ENCODE assay signal across 14 cellular contexts in genomic region chr2:218395090-218395444, GRCh38. TPM values are rescaled to one million over a fixed set of nuclear protein-coding genes. Genes with fewer than 3 reads are reported as not detected.
A peak's percentile ranks its signal among the peaks of the same experiment; 100 is the strongest.
DNase-seq lines count a peak whose midpoint lies in the region; ATAC-seq and TF ChIP-seq lines count a peak whose summit lies in the region.
"Had no signal": no experiment of that assay in that cellular context is flagged by ENCODE, and none has a peak within 500 bp of the region (broad histone marks: within the 10 kb centered on the region; RNA-seq: fewer than 3 reads in every experiment).

No MANE protein-coding gene starts in this region.

- H3K9me3 ChIP-seq in CD8-positive, alpha-beta T cell (ENCODE audit: low read length): no peaks in the 10 kb centered on the region
- no peaks in the 10 kb centered on the region for H3K9me3 ChIP-seq in HUES64 (ENCODE audit: insufficient read depth, low read depth, low read length)
- no peaks in the 10 kb centered on the region for H3K9me3 ChIP-seq in breast epithelium
- H3K9me3 ChIP-seq in prostate gland: no peaks in the 10 kb centered on the region
- H3K9me3 ChIP-seq: left lung had no signal

- H3K27ac ChIP-seq in CD8-positive, alpha-beta T cell (ENCODE audit: low read depth, low read length): no peak overlapping the region
- H3K27ac ChIP-seq in HUES64 (ENCODE audit: low read depth, low read length) (no peak overlapping the region), breast epithelium (peak overlapping the region; percentile 21 to 97), prostate gland (peak overlapping the region; percentile 99 to 100)

- intact Hi-C loops in CD8-positive, alpha-beta T cell (cut with DNase I, micrococcal nuclease): loop anchor here (2.0 to 10.0 kb wide), 10 partner anchors 26 to 882 kb away; partner anchors contain the start of genes CATIP (in 2 of the 2), WNT10A (in 2 of the 2), ARPC2 (in 1 of the 2) and DNAJB2 (in 1 of the 2)
- intact Hi-C loops in breast epithelium (cut with DNase I; ENCODE audit: low total_unique reads) (no loop called here), prostate gland (cut with DNase I) (loop anchor here (5.0 kb wide), 1 partner anchor 123 kb away; the partner anchor contains the start of genes AAMP and PNKD)

- CTCF ChIA-PET in CD8-positive, alpha-beta T cell (lab: Charles Lee): interaction anchor here (1.3 to 4.3 kb wide), 9 partner anchors 11 to 124 kb away, joined by 3 to 31 read pairs (median 15); partner anchors contain the start of genes CATIP and PNKD

- peaks cover 3% of the 10 kb centered on the region for H3K36me3 Mint-ChIP-seq in CD8-positive, alpha-beta T cell

- WGBS in HUES64: 83% methylated on average over 6 of the region's 6 CpGs
- 93% methylated on average over 6 of the region's 6 CpGs for WGBS in prostate gland

- H3K27me3 ChIP-seq in CD8-positive, alpha-beta T cell (ENCODE audit: insufficient read depth, low read length): no peaks in the 10 kb centered on the region
- H3K27me3 ChIP-seq in HUES64 (ENCODE audit: insufficient read depth, low read length) (peaks cover 40% of the 10 kb centered on the region), breast epithelium (no peaks in the 10 kb centered on the region), prostate gland (replicated peaks; ENCODE audit: insufficient read depth) (no peaks in the 10 kb centered on the region)
- H3K27me3 ChIP-seq: left lung had no signal

- H3K4me1 ChIP-seq in CD8-positive, alpha-beta T cell (ENCODE audit: insufficient read depth, low read length): peaks cover 38% of the 10 kb centered on the region
- H3K4me1 ChIP-seq in HUES64 (ENCODE audit: insufficient read depth, low read length) (peaks cover 6% of the 10 kb centered on the region), breast epithelium (peaks cover 0 to 3% of the 10 kb centered on the region in 2 donors), prostate gland (replicated peaks) (peaks cover 3% of the 10 kb centered on the region)

- no peak overlapping the region for H3K9ac ChIP-seq in HUES64 (ENCODE audit: low read depth, low read length)

- no peak overlapping the region for H3K4me3 ChIP-seq in CD8-positive, alpha-beta T cell (ENCODE audit: low read depth, low read length)
- H3K4me3 ChIP-seq in HUES64 (ENCODE audit: low read length) (peak overlapping the region; percentile 80; the same call in 1 of the 2 replicates), breast epithelium (no peak overlapping the region), prostate gland (no peak overlapping the region)

- H3K4me1 Mint-ChIP-seq in CD8-positive, alpha-beta T cell (ENCODE audit: low read depth): peaks cover 43% of the 10 kb centered on the region

- POLR2A ChIA-PET in CD8-positive, alpha-beta T cell (lab: Charles Lee): interaction anchor here (3.1 kb wide), 1 partner anchor 11 kb away, joined by 46 read pairs; no protein-coding TSS in a partner anchor

- H3K27ac Mint-ChIP-seq in CD8-positive, alpha-beta T cell: peak overlapping the region; percentile 58

- no peak overlapping the region for H3K4me3 Mint-ChIP-seq in CD8-positive, alpha-beta T cell

- TF ChIP-seq POLR2A in breast epithelium (IDR thresholded peaks at IDR 0.05) (no peak), prostate gland (IDR thresholded peaks at IDR 0.05) (no peak)

- no peaks in the 10 kb centered on the region for H3K36me3 ChIP-seq in CD8-positive, alpha-beta T cell (ENCODE audit: insufficient read depth, low read length)
- H3K36me3 ChIP-seq in HUES64 (ENCODE audit: insufficient read depth, low read length): no peaks in the 10 kb centered on the region
- H3K36me3 ChIP-seq in breast epithelium: no peaks in the 10 kb centered on the region
- no peaks in the 10 kb centered on the region for H3K36me3 ChIP-seq in prostate gland

- H3K27me3 Mint-ChIP-seq in CD8-positive, alpha-beta T cell (ENCODE audit: low read depth): no peaks in the 10 kb centered on the region

- no peak for TF ChIP-seq CTCF in CD8-positive, alpha-beta T cell (IDR thresholded peaks at IDR 0.05)
- TF ChIP-seq CTCF in breast epithelium (IDR thresholded peaks at IDR 0.05) (no peak), prostate gland (IDR thresholded peaks at IDR 0.05) (no peak)

- no peaks in the 10 kb centered on the region for H3K9me3 Mint-ChIP-seq in CD8-positive, alpha-beta T cell
- H3K9me3 Mint-ChIP-seq: HFFc6 had no signal

- no peak for ATAC-seq in CD8-positive, alpha-beta T cell

- no peak for DNase-seq in CD8-positive, alpha-beta T cell
- DNase-seq in breast epithelium (ENCODE audit: low spot score in 2 of 2) (no peak), prostate gland (ENCODE audit: low spot score) (no peak), NCI-H69 (lab: John Stamatoyannopoulos, UW) (no peak), middle frontal gyrus (ENCODE audit: extremely low spot score, low spot score) (no peak), kidney glomerular epithelial cell (lab: John Stamatoyannopoulos, UW) (no peak)
- DNase-seq: effector CD4-positive, alpha-beta T cell; HFFc6; KG1; NCI-H2029 treated with DMSO at 0.1 percent for 48 hours; stimulated activated CD4-positive, alpha-beta T cell treated with anti-CD3 and anti-CD28 coated beads, Interleukin-2, amount 100 ng/mL, for 48 hours had no signal

RNA-seq across cellular contexts. Expression of gene CTDSP1, which starts 4.6 kb away (rescaled TPM):
- total RNA-seq in CD8-positive, alpha-beta T cell: 10 to 100 TPM; 55.5 to 61.0 TPM
- 19.3 TPM for polyA plus RNA-seq in HUES64 (2013, experiment 1 of 2)
- 21.4 TPM for polyA plus RNA-seq in HUES64 (2013, experiment 2 of 2)
- total RNA-seq in breast epithelium (100 to 1,000 TPM in 1 of 3 donors, 10 to 100 TPM in 2; 83.9 to 113 (median 95.9) TPM), prostate gland (100 to 1,000 TPM; 145 to 180 TPM)

RNA-seq across cellular contexts. Expression of gene SLC11A1, which starts 13.0 kb away (rescaled TPM):
- under 1 TPM; 0.72 to 0.92 TPM for total RNA-seq in CD8-positive, alpha-beta T cell
- not detected for polyA plus RNA-seq in HUES64 (2013, experiment 1 of 2)
- not detected for polyA plus RNA-seq in HUES64 (2013, experiment 2 of 2)
- 10 to 100 TPM; 14.4 to 53.4 (median 17.9) TPM for total RNA-seq in breast epithelium
- 10 to 100 TPM; 10.8 to 11.4 TPM for total RNA-seq in prostate gland
- total RNA-seq: glomerular endothelial cell had no signal

RNA-seq across cellular contexts. Expression of gene VIL1, which starts 23.9 kb away (rescaled TPM):
- under 1 TPM; 0.19 to 0.65 TPM for total RNA-seq in CD8-positive, alpha-beta T cell
- polyA plus RNA-seq in HUES64 (2013, experiment 1 of 2): 8.5 TPM
- polyA plus RNA-seq in HUES64 (2013, experiment 2 of 2): 6.3 TPM
- 1 to 10 TPM in 1 of 3 donors, under 1 TPM in 1, not detected in 1; under 0.01 to 2.9 TPM for total RNA-seq in breast epithelium
- total RNA-seq in prostate gland: under 1 TPM in 1 of 2 donors, not detected in 1; 0.09 TPM
- total RNA-seq: glomerular endothelial cell, HFFc6 had no signal

RNA-seq across cellular contexts. Expression of gene CATIP, which starts 38.4 kb away (rescaled TPM):
- not detected for total RNA-seq in CD8-positive, alpha-beta T cell
- polyA plus RNA-seq in HUES64 (2013, experiment 1 of 2): not detected
- not detected for polyA plus RNA-seq in HUES64 (2013, experiment 2 of 2)
- total RNA-seq in breast epithelium (under 1 TPM in 1 of 3 donors, not detected in 2; 0.44 TPM), prostate gland (1 to 10 TPM in 1 of 2 donors, not detected in 1; 2.0 TPM)
- total RNA-seq: glomerular endothelial cell, HFFc6 had no signal

Comparison
In these comparisons a context has a peak if more than half of its experiments do, and no peak if none do; other contexts are left out.
1. H3K27ac ChIP-seq: peak in breast epithelium (2 of 2) and prostate gland (2 of 2); none in CD8-positive, alpha-beta T cell (single experiment) and HUES64 (single experiment).
2. RNA of gene SLC11A1, which starts 13.0 kb away (total RNA-seq): 14.4 to 53.4 TPM in breast epithelium and 10.8 to 11.4 TPM in prostate gland; 0.72 to 0.92 TPM in CD8-positive, alpha-beta T cell; every median in the first group is over 4 times any median in the second.